In genomic region chr12:24039113-24039525, GRCh38 we compare ENCODE assay signal across 19 cellular contexts.
DNase-seq lines count a peak whose midpoint lies in the region; ATAC-seq, FAIRE-seq and TF ChIP-seq lines count a peak whose summit lies in the region.
"Had no signal": no experiment of that assay in that cellular context is flagged by ENCODE, and none has a peak within 500 bp of the region (broad histone marks: within the 10 kb centered on the region; RNA-seq: fewer than 3 reads in every experiment).

No MANE protein-coding gene starts in this region.

- ATAC-seq in PC-3 (no peak), right lobe of liver (peak; percentile 65 to 80 (median 73)), HG03135 (IDR thresholded peaks at IDR 0.05; ENCODE audit: unreplicated experiment) (no peak), GM21529 (IDR thresholded peaks at IDR 0.05; ENCODE audit: unreplicated experiment) (no peak)

- no peaks in the 10 kb centered on the region for H3K27me3 Mint-ChIP-seq in activated naive CD8-positive, alpha-beta T cell treated with anti-CD3 and anti-CD28 coated beads for 36 hours
- H3K27me3 Mint-ChIP-seq: B cell had no signal

- H3K36me3 ChIP-seq in PC-3 (ENCODE audit: low read depth, low read length) (no peaks in the 10 kb centered on the region), right lobe of liver (no peaks in the 10 kb centered on the region), small intestine (ENCODE audit: control insufficient read depth in 2 of 2, insufficient read depth in 2 of 2, low read length in 2 of 2) (no peaks in the 10 kb centered on the region)
- H3K36me3 ChIP-seq: vagina had no signal

- H3K9me3 ChIP-seq in PC-3 (ENCODE audit: low read length) (no peaks in the 10 kb centered on the region), right lobe of liver (no peaks in the 10 kb centered on the region), small intestine (ENCODE audit: control insufficient read depth, low read depth) (no peaks in the 10 kb centered on the region)
- H3K9me3 ChIP-seq: vagina had no signal

- no peak overlapping the region for H3K4me3 Mint-ChIP-seq in activated naive CD8-positive, alpha-beta T cell treated with anti-CD3 and anti-CD28 coated beads for 36 hours
- H3K4me3 Mint-ChIP-seq: B cell had no signal

- 17% methylated on average over 1 of the region's 1 CpG for WGBS in right lobe of liver (ENCODE audit: insufficient coverage, low coverage, low lambda C conversion rate, missing lambda C conversion rate)
- WGBS in small intestine, 3 donors: 41 to 52% (median 51%) methylated on average over 1 of the region's 1 CpG

- DNase-seq in AG09319 (ENCODE audit: extremely low read depth, low read depth): peak; percentile 59
- DNase-seq in PC-3: peak; percentile 49
- DNase-seq in epithelial cell of esophagus (ENCODE audit: low read depth): peak; percentile 81
- DNase-seq in right lobe of liver: no peak
- no peak for DNase-seq in activated naive CD8-positive, alpha-beta T cell treated with anti-CD3 and anti-CD28 coated beads for 36 hours
- no peak for DNase-seq in small intestine
- DNase-seq: hippocampal formation; NCI-H1417; NCI-H524 treated with DMSO at 0.1 percent for 48 hours; posterior cingulate gyrus; stimulated activated naive CD4-positive, alpha-beta T cell treated with Interleukin-2 at 50 U/mL for 16 hours had no signal

- TF ChIP-seq POLR2A in right lobe of liver (IDR thresholded peaks at IDR 0.05): no peak

- no peak overlapping the region for H3K4me3 ChIP-seq in PC-3 (ENCODE audit: low read length)
- H3K4me3 ChIP-seq in epithelial cell of esophagus (ENCODE audit: low read length): no peak overlapping the region
- H3K4me3 ChIP-seq in right lobe of liver: peak overlapping the region in 2 of 3 donors; percentile 4 to 14
- no peak overlapping the region for H3K4me3 ChIP-seq in small intestine (ENCODE audit: low read depth in 1 of 2, low read length in 2 of 2)
- H3K4me3 ChIP-seq: vagina had no signal

- no peaks in the 10 kb centered on the region for H3F3A ChIP-seq in PC-3 (ENCODE audit: low read length, unreplicated experiment)

- no peaks in the 10 kb centered on the region for H4K20me1 ChIP-seq in PC-3 (ENCODE audit: low read length)

- H3K27ac ChIP-seq in PC-3 (ENCODE audit: low read length) (no peak overlapping the region), right lobe of liver (peak overlapping the region in 2 of 3 donors; percentile 46 to 82), small intestine (ENCODE audit: low read depth in 1 of 2, low read length in 1 of 2) (no peak overlapping the region)
- H3K27ac ChIP-seq: vagina had no signal

- no peaks in the 10 kb centered on the region for H3K79me2 ChIP-seq in PC-3 (ENCODE audit: low read length)

- no peaks in the 10 kb centered on the region for H3K4me1 Mint-ChIP-seq in activated naive CD8-positive, alpha-beta T cell treated with anti-CD3 and anti-CD28 coated beads for 36 hours
- H3K4me1 Mint-ChIP-seq: B cell had no signal

- no peak overlapping the region for H3K9ac ChIP-seq in PC-3 (ENCODE audit: low read length)

- no peak overlapping the region for H3K27ac Mint-ChIP-seq in activated naive CD8-positive, alpha-beta T cell treated with anti-CD3 and anti-CD28 coated beads for 36 hours
- H3K27ac Mint-ChIP-seq: B cell had no signal

- TF ChIP-seq CTCF in AG09319 (IDR thresholded peaks at IDR 0.05; ENCODE audit: low read depth, low read length) (no peak), PC-3 (conservative IDR thresholded peaks at IDR 0.05; ENCODE audit: low read depth, low read length) (no peak), epithelial cell of esophagus (IDR thresholded peaks at IDR 0.05; ENCODE audit: insufficient read depth, low read depth, low read length, missing control alignments) (no peak), right lobe of liver (IDR thresholded peaks at IDR 0.05) (no peak)

- H2AFZ ChIP-seq in PC-3 (ENCODE audit: low read length): no peak overlapping the region

- no TSS peak for BruUV-seq in PC-3 (replicated peaks; lab: Mats Ljungman, UMichigan)

- H3K4me2 ChIP-seq in PC-3 (ENCODE audit: low read length): no peak overlapping the region

- intact Hi-C loops in PC-3 (cut with micrococcal nuclease) (no loop called here), right lobe of liver (cut with DNase I) (no loop called here)

- POLR2A ChIA-PET in PC-3 (lab: Charles Lee; ENCODE audit: unreplicated experiment): no interaction called here

- no peaks in the 10 kb centered on the region for H3K4me1 ChIP-seq in PC-3 (ENCODE audit: insufficient read depth, low read length)
- peaks cover 0 to 43% (median 15%) of the 10 kb centered on the region in 4 donors for H3K4me1 ChIP-seq in right lobe of liver
- no peaks in the 10 kb centered on the region for H3K4me1 ChIP-seq in small intestine (ENCODE audit: control insufficient read depth in 2 of 2, insufficient read depth in 1 of 2, low read depth in 1 of 2, low read length in 1 of 2)
- H3K4me1 ChIP-seq: vagina had no signal

- CTCF ChIA-PET in PC-3 (lab: Charles Lee): no interaction called here

- FAIRE-seq in small intestine (lab: Jason Lieb, UNC): no peak
- FAIRE-seq: GM19239, H1, HTR-8/SVneo, TTC549 had no signal

- no peaks in the 10 kb centered on the region for H3K9me2 ChIP-seq in PC-3 (replicated peaks; ENCODE audit: low read length)

- H3K9me3 Mint-ChIP-seq in activated naive CD8-positive, alpha-beta T cell treated with anti-CD3 and anti-CD28 coated beads for 36 hours: no peaks in the 10 kb centered on the region

- H3K27me3 ChIP-seq in PC-3 (ENCODE audit: low read length) (no peaks in the 10 kb centered on the region), right lobe of liver (no peaks in the 10 kb centered on the region), small intestine (ENCODE audit: control insufficient read depth in 2 of 2, insufficient read depth in 2 of 2, low read length in 2 of 2) (no peaks in the 10 kb centered on the region)
- H3K27me3 ChIP-seq: vagina had no signal

- H3K36me3 Mint-ChIP-seq in activated naive CD8-positive, alpha-beta T cell treated with anti-CD3 and anti-CD28 coated beads for 36 hours: no peaks in the 10 kb centered on the region

Comparison
In these comparisons a context has a peak if more than half of its experiments do, and no peak if none do; other contexts are left out.
1. DNase-seq: peak in AG09319 (single experiment), PC-3 (single experiment) and epithelial cell of esophagus (single experiment); none in right lobe of liver (0 of 3), activated naive CD8-positive, alpha-beta T cell treated with anti-CD3 and anti-CD28 coated beads for 36 hours (single experiment) and small intestine (single experiment).
2. ATAC-seq: peak in right lobe of liver (4 of 4); none in PC-3 (single experiment), HG03135 (single experiment) and GM21529 (single experiment).
3. H3K27ac ChIP-seq: peak in right lobe of liver (2 of 3); none in PC-3 (single experiment) and small intestine (0 of 2).
4. H3K4me3 ChIP-seq: peak in right lobe of liver (2 of 3); none in PC-3 (single experiment), epithelial cell of esophagus (single experiment) and small intestine (0 of 2).